In genomic region chr5:154164182-154164581, GRCh38 we compare ENCODE assay signal across 17 cellular contexts. TPM values are rescaled to one million over a fixed set of nuclear protein-coding genes. Genes with fewer than 3 reads are reported as not detected.
DNase-seq lines count a peak whose midpoint lies in the region; ATAC-seq and TF ChIP-seq lines count a peak whose summit lies in the region.
"Had no signal": no experiment of that assay in that cellular context is flagged by ENCODE, and none has a peak within 500 bp of the region (broad histone marks: within the 10 kb centered on the region; RNA-seq: fewer than 3 reads in every experiment).

No MANE protein-coding gene starts in this region.

- H3K4me1 ChIP-seq in MM.1S (ENCODE audit: low read length): no peaks in the 10 kb centered on the region

- H2AFZ ChIP-seq in MM.1S (ENCODE audit: low read length): no peak overlapping the region
- H2AFZ ChIP-seq: PC-9 had no signal

- H3K9me2 ChIP-seq in MM.1S (replicated peaks; ENCODE audit: insufficient read depth, low read length): no peaks in the 10 kb centered on the region

- no peak for ATAC-seq in sciatic nerve
- ATAC-seq: T-helper 17 cell had no signal

- H3K27me3 ChIP-seq in MM.1S (replicated peaks; ENCODE audit: insufficient read depth, low read length): no peaks in the 10 kb centered on the region

- no peak overlapping the region for H3K4me2 ChIP-seq in MM.1S (ENCODE audit: low read depth, low read length)
- H3K4me2 ChIP-seq: PC-9 had no signal

- no peaks in the 10 kb centered on the region for H4K20me1 ChIP-seq in MM.1S (ENCODE audit: insufficient read depth, low read length)

- TF ChIP-seq CTCF in MM.1S (IDR thresholded peaks at IDR 0.05; ENCODE audit: low read length): no peak

- H3K4me3 ChIP-seq in MM.1S (ENCODE audit: low read length): no peak overlapping the region
- H3K4me3 ChIP-seq: PC-9 had no signal

- H3K79me2 ChIP-seq in MM.1S (ENCODE audit: low read length): no peaks in the 10 kb centered on the region

- H3K9me3 ChIP-seq in MM.1S (replicated peaks; ENCODE audit: insufficient read depth, low read length): no peaks in the 10 kb centered on the region

- DNase-seq in NCI-H146 (lab: John Stamatoyannopoulos, UW): peak; percentile 30
- DNase-seq in NCI-H146 treated with DMSO at 0.1 percent for 48 hours (lab: John Stamatoyannopoulos, UW; ENCODE audit: unreplicated experiment): no peak
- DNase-seq in MM.1S: peak; percentile 1
- peak; percentile 36 for DNase-seq in NCI-H69 (lab: John Stamatoyannopoulos, UW)
- DNase-seq in islet precursor cell: peak; percentile 27
- no peak for DNase-seq in midbrain (lab: John Stamatoyannopoulos, UW)
- DNase-seq in stimulated activated CD4-positive, alpha-beta T cell treated with anti-CD3 and anti-CD28 coated beads, Interleukin-12 subunit alpha, Interleukin-12 subunit beta, amount 100 ng/mL, for 4 hours: no peak
- DNase-seq in sciatic nerve (ENCODE audit: low spot score): no peak
- DNase-seq: AML-193; CD4-positive, CD25-positive, alpha-beta regulatory T cell; GOT3; HFFc6; NCI-H1048; NCI-H2081 treated with DMSO at 0.1 percent for 48 hours; PC-9; T-helper 17 cell had no signal

- H3K9ac ChIP-seq in MM.1S (ENCODE audit: low read length): no peak overlapping the region

- no peaks in the 10 kb centered on the region for H3K36me3 ChIP-seq in MM.1S (replicated peaks; ENCODE audit: insufficient read depth, low read length)

- intact Hi-C loops in sciatic nerve (cut with DNase I): no loop called here

- H3K27ac ChIP-seq in MM.1S (ENCODE audit: low read length): no peak overlapping the region
- H3K27ac ChIP-seq: HL-60, PC-9 had no signal

- no peaks in the 10 kb centered on the region for H3F3A ChIP-seq in MM.1S (ENCODE audit: insufficient read depth, low read length)

RNA-seq across cellular contexts. Expression of gene GALNT10, which starts 26.4 kb away (rescaled TPM):
- total RNA-seq in sciatic nerve: 29.0 TPM

Comparison
In these comparisons a context has a peak if more than half of its experiments do, and no peak if none do; other contexts are left out.
1. DNase-seq: peak in NCI-H146 (single experiment), MM.1S (single experiment), NCI-H69 (single experiment) and islet precursor cell (single experiment); none in NCI-H146 treated with DMSO at 0.1 percent for 48 hours (single experiment), midbrain (single experiment), stimulated activated CD4-positive, alpha-beta T cell treated with anti-CD3 and anti-CD28 coated beads, Interleukin-12 subunit alpha, Interleukin-12 subunit beta, amount 100 ng/mL, for 4 hours (single experiment) and sciatic nerve (single experiment).